9 cellular contexts compared by ENCODE assay signal in the genomic region with DNA sequence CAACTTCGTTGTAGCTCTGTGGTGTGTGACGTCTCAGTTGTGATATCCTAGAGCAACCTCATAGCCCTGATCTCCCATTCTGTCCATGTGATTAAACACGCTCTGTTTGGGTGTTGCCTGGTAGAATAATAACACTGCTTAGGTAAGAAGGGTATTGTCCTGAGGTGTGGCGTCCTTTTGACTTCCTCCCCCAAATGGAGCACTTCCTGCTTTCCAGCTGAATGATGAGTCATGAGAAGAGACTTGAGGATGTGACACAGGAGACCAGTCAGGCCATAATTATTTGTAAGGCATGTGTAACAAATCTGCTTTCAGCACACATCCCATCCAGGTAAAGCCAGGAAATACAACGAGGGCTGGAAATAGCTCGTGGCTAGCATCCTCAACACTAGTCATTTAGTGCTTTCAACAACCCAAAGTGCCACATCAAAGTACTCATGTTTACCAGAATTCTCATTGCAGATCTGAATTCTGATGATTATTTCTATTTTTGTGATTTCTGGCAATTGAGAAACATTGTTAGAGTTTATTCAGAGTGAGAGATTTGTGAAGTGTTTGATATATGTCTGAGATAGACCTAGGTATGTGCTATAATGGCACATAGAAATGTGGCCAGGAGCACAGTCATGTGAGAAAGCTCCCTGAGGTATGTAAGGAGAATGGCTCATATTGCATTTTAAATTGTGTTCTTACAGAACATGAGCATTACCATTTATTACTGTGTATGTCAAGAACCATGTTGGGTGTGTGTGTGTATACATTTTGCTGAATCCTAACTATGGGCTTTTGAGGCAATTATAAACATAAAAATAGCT.
DNase-seq lines count a peak whose midpoint lies in the region; ATAC-seq and TF ChIP-seq lines count a peak whose summit lies in the region.
"Had no signal": no experiment of that assay in that cellular context is flagged by ENCODE, and none has a peak within 500 bp of the region (broad histone marks: within the 10 kb centered on the region; RNA-seq: fewer than 3 reads in every experiment).

No MANE protein-coding gene starts in this region.

- H3K4me3 ChIP-seq in SK-N-SH (ENCODE audit: low read depth in 2 of 2, low read length in 1 of 2) (no peak overlapping the region), sigmoid colon (no peak overlapping the region), stomach (no peak overlapping the region)

- no peaks in the 10 kb centered on the region for H3K27me3 ChIP-seq in SK-N-SH (ENCODE audit: insufficient read depth)
- H3K27me3 ChIP-seq in sigmoid colon, result no peaks in the 10 kb centered on the region
- no peaks in the 10 kb centered on the region for H3K27me3 ChIP-seq in stomach

- 68% methylated on average over 6 of the region's 6 CpGs for WGBS in SK-N-SH (ENCODE audit: low lambda C conversion rate)
- 44 to 63% methylated on average over 6 of the region's 6 CpGs for WGBS in sigmoid colon, 2 donors
- WGBS in stomach, 5 donors, result 68 to 79% (median 73%) methylated on average over 6 of the region's 6 CpGs

- H3K4me1 ChIP-seq in SK-N-SH (ENCODE audit: control insufficient read depth in 1 of 2, insufficient read depth in 2 of 2, low read depth in 1 of 2, low read length in 1 of 2) (peaks cover 0 to 8% of the 10 kb centered on the region in 2 experiments; a peak in 3 of 4 replicates), sigmoid colon (no peaks in the 10 kb centered on the region), stomach (no peaks in the 10 kb centered on the region)

- H3K27ac ChIP-seq in SK-N-SH (ENCODE audit: low read depth in 2 of 2, low read length in 1 of 2), result peak overlapping the region in 1 of 2 experiments; percentile 36; a peak in 1 of 4 replicates
- H3K27ac ChIP-seq in sigmoid colon, result peak overlapping the region in 1 of 4 donors; percentile 55
- peak overlapping the region in 2 of 5 donors; percentile 29 to 36 for H3K27ac ChIP-seq in stomach

- TF ChIP-seq POLR2A in sigmoid colon (IDR thresholded peaks at IDR 0.05) (no peak), stomach (IDR thresholded peaks at IDR 0.05) (no peak)

- no peak overlapping the region for H3K9ac ChIP-seq in SK-N-SH

- no peak for TF ChIP-seq CTCF in SK-N-SH (IDR thresholded peaks at IDR 0.05)
- TF ChIP-seq CTCF in sigmoid colon (IDR thresholded peaks at IDR 0.05), result no peak
- no peak for TF ChIP-seq CTCF in stomach (IDR thresholded peaks at IDR 0.05)
- no peak for TF ChIP-seq CTCF in GM10248 (IDR thresholded peaks at IDR 0.05; ENCODE audit: control extremely low read depth, extremely low read depth, low read depth, missing control alignments)

- no peak for DNase-seq in Right ventricle myocardium inferior (ENCODE audit: missing footprints)
- DNase-seq in cardiac septum (ENCODE audit: low spot score), result no peak
- no peak for DNase-seq in SK-N-SH
- peak; percentile 37 for DNase-seq in left cardiac atrium
- no peak for DNase-seq in sigmoid colon
- DNase-seq in stomach, result no peak
- no peak for DNase-seq in GM19238 (ENCODE audit: insufficient read length, low spot score)
- no peak for DNase-seq in GM10248 (ENCODE audit: extremely low spot score)
- DNase-seq: CD8-positive, alpha-beta T cell had no signal

- no peaks in the 10 kb centered on the region for H4K20me1 ChIP-seq in SK-N-SH (ENCODE audit: insufficient read depth)

- CTCF ChIA-PET in SK-N-SH (lab: Yijun Ruan, JAX), result interaction anchor here (0.6 to 2.1 kb wide), 4 partner anchors 23 to 128 kb away, joined by 3 to 7 read pairs (median 5); no protein-coding TSS in a partner anchor
- CTCF ChIA-PET in GM10248 (lab: Yijun Ruan, JAX), result interaction anchor here (1.2 kb wide), 1 partner anchor 23 kb away, joined by 4 read pairs; no protein-coding TSS in a partner anchor

- no peak overlapping the region; the same call in 1 of the 2 replicates for H2AFZ ChIP-seq in SK-N-SH (ENCODE audit: low read depth)

- intact Hi-C loops in Right ventricle myocardium inferior (cut with DNase I), result no loop called here
- intact Hi-C loops in cardiac septum (cut with DNase I), result loop anchor here (2.0 kb wide), 1 partner anchor 26 kb away; no protein-coding TSS in a partner anchor
- intact Hi-C loops in left cardiac atrium (cut with DNase I), result no loop called here
- intact Hi-C loops in sigmoid colon (cut with DNase I), result no loop called here
- intact Hi-C loops in stomach (cut with DNase I; ENCODE audit: low total_unique reads), result no loop called here

- no peaks in the 10 kb centered on the region for H3F3A ChIP-seq in SK-N-SH (replicated peaks; ENCODE audit: insufficient read depth)

- H3K9me2 ChIP-seq in SK-N-SH, result no peaks in the 10 kb centered on the region

- H3K9me3 ChIP-seq in SK-N-SH (no peaks in the 10 kb centered on the region), sigmoid colon (no peaks in the 10 kb centered on the region), stomach (no peaks in the 10 kb centered on the region)

- POLR2A ChIA-PET in SK-N-SH (lab: Yijun Ruan, JAX) (no interaction called here), GM10248 (lab: Yijun Ruan, JAX) (no interaction called here)

- H3K79me2 ChIP-seq in SK-N-SH (ENCODE audit: insufficient read depth), result no peaks in the 10 kb centered on the region

- peak overlapping the region; percentile 16; the same call in 1 of the 2 replicates for H3K4me2 ChIP-seq in SK-N-SH

- no peak for TF ChIP-seq EP300 in SK-N-SH (IDR thresholded peaks at IDR 0.05; ENCODE audit: borderline replicate concordance in 1 of 2, low read depth in 1 of 2, low read length in 1 of 2)
- TF ChIP-seq EP300 in sigmoid colon (IDR thresholded peaks at IDR 0.05), result no peak
- no peak for TF ChIP-seq EP300 in stomach (IDR thresholded peaks at IDR 0.05)

- ATAC-seq in Right ventricle myocardium inferior (peak; percentile 24), left cardiac atrium (peak; percentile 47 to 87)
- ATAC-seq: CD8-positive, alpha-beta T cell had no signal

- H3K36me3 ChIP-seq in SK-N-SH (replicated peaks in 1 of 2; ENCODE audit: control insufficient read depth in 1 of 2, insufficient read depth in 2 of 2, low read length in 1 of 2) (no peaks in the 10 kb centered on the region), sigmoid colon (no peaks in the 10 kb centered on the region), stomach (no peaks in the 10 kb centered on the region)

- TF ChIP-seq RAD21 in SK-N-SH (IDR thresholded peaks at IDR 0.05; ENCODE audit: low read length), result no peak

TF ChIP-seq in SK-N-SH, 30 proteins besides CTCF, POLR2A, EP300 and RAD21:
- TF ChIP-seq, protein P1, sequence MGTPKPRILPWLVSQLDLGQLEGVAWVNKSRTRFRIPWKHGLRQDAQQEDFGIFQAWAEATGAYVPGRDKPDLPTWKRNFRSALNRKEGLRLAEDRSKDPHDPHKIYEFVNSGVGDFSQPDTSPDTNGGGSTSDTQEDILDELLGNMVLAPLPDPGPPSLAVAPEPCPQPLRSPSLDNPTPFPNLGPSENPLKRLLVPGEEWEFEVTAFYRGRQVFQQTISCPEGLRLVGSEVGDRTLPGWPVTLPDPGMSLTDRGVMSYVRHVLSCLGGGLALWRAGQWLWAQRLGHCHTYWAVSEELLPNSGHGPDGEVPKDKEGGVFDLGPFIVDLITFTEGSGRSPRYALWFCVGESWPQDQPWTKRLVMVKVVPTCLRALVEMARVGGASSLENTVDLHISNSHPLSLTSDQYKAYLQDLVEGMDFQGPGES (IDR thresholded peaks at IDR 0.05; ENCODE audit: low read depth, low read length), result no peak
- TF ChIP-seq NRF1 (IDR thresholded peaks at IDR 0.05; ENCODE audit: low read depth, low read length) (no peak), TCF12 (IDR thresholded peaks at IDR 0.05) (0 out of 2 replicates have a peak, but pooled peaks have one; percentile 13)
